ENCODE assay signal across 22 cellular contexts in the genomic region with DNA sequence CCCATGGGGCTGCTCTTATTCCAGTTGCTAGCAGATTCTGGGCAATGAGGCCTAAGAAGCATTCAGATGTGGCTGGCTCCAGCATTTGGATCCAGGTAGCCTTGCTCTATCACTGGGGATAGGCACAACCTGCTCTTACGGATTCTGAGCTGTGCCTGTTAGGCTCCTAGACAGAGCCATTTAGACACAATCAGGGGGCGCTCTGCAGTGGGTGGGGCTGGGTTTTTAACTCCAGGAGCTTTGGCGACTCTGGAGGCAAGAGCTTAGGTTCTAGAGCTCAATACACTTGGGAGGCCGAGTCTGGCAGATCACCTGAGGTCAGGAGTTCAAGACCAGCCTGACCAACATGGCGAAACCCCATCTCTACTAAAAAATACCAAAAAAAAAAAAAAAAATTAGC. TPM values are rescaled to one million over a fixed set of nuclear protein-coding genes. Genes with fewer than 3 reads are reported as not detected.
A peak's percentile ranks its signal among the peaks of the same experiment; 100 is the strongest.
DNase-seq lines count a peak whose midpoint lies in the region; ATAC-seq, FAIRE-seq and TF ChIP-seq lines count a peak whose summit lies in the region.
"Had no signal": no experiment of that assay in that cellular context is flagged by ENCODE, and none has a peak within 500 bp of the region (broad histone marks: within the 10 kb centered on the region; RNA-seq: fewer than 3 reads in every experiment).

No MANE protein-coding gene starts in this region.

- H3K79me2 ChIP-seq in DND-41 (ENCODE audit: insufficient read depth, low read length) (no peaks in the 10 kb centered on the region), HCT116 (ENCODE audit: insufficient read depth, low read length) (no peaks in the 10 kb centered on the region), K562 (ENCODE audit: control insufficient read depth, insufficient read depth, low read length) (no peaks in the 10 kb centered on the region), neural cell (replicated peaks; ENCODE audit: insufficient read depth, low read length) (peaks cover 22% of the 10 kb centered on the region)

- TF ChIP-seq RAD21 in HCT116 (IDR thresholded peaks at IDR 0.05; ENCODE audit: low read depth) (peak; percentile 43), K562 (CRISPR knock-in tag; conservative IDR thresholded peaks at IDR 0.05 in 1 of 2, IDR thresholded peaks at IDR 0.05 in 1 of 2) (peak in 1 of 2 experiments; percentile 21; a peak in 1 of 4 replicates), neural cell (conservative IDR thresholded peaks at IDR 0.05) (no peak)

- H3K27ac ChIP-seq in DND-41 (ENCODE audit: low read length), result no peak overlapping the region
- H3K27ac ChIP-seq in HCT116 (ENCODE audit: low read depth, low read length), result no peak overlapping the region
- H3K27ac ChIP-seq in K562 (ENCODE audit: extremely low read depth, low read depth, low read length), result no peak overlapping the region
- H3K27ac ChIP-seq in neural cell (ENCODE audit: low read length), result peak overlapping the region; percentile 83
- no peak overlapping the region for H3K27ac ChIP-seq in right lobe of liver
- H3K27ac ChIP-seq: sigmoid colon, SJSA1 had no signal

- DNase-seq in DND-41 (no peak), HCT116 (ENCODE audit: low read depth, low spot score) (peak; percentile 24), K562 (ENCODE audit: extremely low read depth in 1 of 4, low spot score in 3 of 4) (peak in 2 of 4 experiments; percentile 25 to 26), kidney tubule cell (ENCODE audit: low spot score) (no peak), right lobe of liver (no peak), SIG-M5 treated with dmso at 0.1 percent for 504 hours (lab: John Stamatoyannopoulos, UW; ENCODE audit: unreplicated experiment) (no peak), cerebellum (ENCODE audit: low spot score) (no peak)
- DNase-seq: activated T-cell treated with anti-CD3 and anti-CD28 coated beads, Interleukin-2, amount 50 U/mL, for 48 hours; BE2C; effector memory CD4-positive, alpha-beta T cell; left colon; NCI-H1092 treated with DMSO at 0.1 percent for 48 hours; NCI-H2227 treated with DMSO at 0.1 percent for 48 hours; occipital lobe; sigmoid colon; stimulated activated CD4-positive, alpha-beta T cell treated with anti-CD3 and anti-CD28 coated beads, Interleukin-2, amount 100 ng/mL, for 48 hours had no signal

- H3K36me3 ChIP-seq in DND-41 (ENCODE audit: insufficient read depth, low read length), result no peaks in the 10 kb centered on the region
- H3K36me3 ChIP-seq in HCT116 (ENCODE audit: control insufficient read depth in 1 of 2, insufficient read depth in 2 of 2, low read length in 2 of 2), result no peaks in the 10 kb centered on the region
- H3K36me3 ChIP-seq in K562 (ENCODE audit: control insufficient read depth, insufficient read depth, low read length), result no peaks in the 10 kb centered on the region
- H3K36me3 ChIP-seq in neural cell (ENCODE audit: insufficient read depth, low read length), result no peaks in the 10 kb centered on the region
- no peaks in the 10 kb centered on the region for H3K36me3 ChIP-seq in right lobe of liver
- H3K36me3 ChIP-seq: BE2C, sigmoid colon, SJSA1 had no signal

- H4K20me1 ChIP-seq in DND-41 (ENCODE audit: insufficient read depth, low read length), result no peaks in the 10 kb centered on the region
- no peaks in the 10 kb centered on the region for H4K20me1 ChIP-seq in HCT116 (ENCODE audit: insufficient read depth)
- peaks cover 4% of the 10 kb centered on the region; the same call in 1 of the 2 replicates for H4K20me1 ChIP-seq in K562 (replicated peaks; ENCODE audit: control insufficient read depth, insufficient read depth, low read length)
- no peaks in the 10 kb centered on the region for H4K20me1 ChIP-seq in neural cell (ENCODE audit: insufficient read depth)

- H3K4me1 ChIP-seq in DND-41 (ENCODE audit: insufficient read depth, low read length), result no peaks in the 10 kb centered on the region
- H3K4me1 ChIP-seq in HCT116 (ENCODE audit: control insufficient read depth in 1 of 2, insufficient read depth in 2 of 2, low read length in 2 of 2), result peaks cover 3 to 6% of the 10 kb centered on the region in 2 experiments; a peak in 3 of 4 replicates
- H3K4me1 ChIP-seq in K562 (replicated peaks in 1 of 2; ENCODE audit: control insufficient read depth in 2 of 2, insufficient read depth in 2 of 2, low read length in 2 of 2), result peaks cover 4 to 12% of the 10 kb centered on the region in 2 experiments; a peak in 3 of 5 replicates
- H3K4me1 ChIP-seq in right lobe of liver, result peaks cover 0 to 13% (median 6%) of the 10 kb centered on the region in 4 donors
- H3K4me1 ChIP-seq: sigmoid colon, SJSA1 had no signal

- in situ Hi-C loops in K562 (cut with MboI), result loop anchor here (5.0 kb wide), 1 partner anchor 211 kb away; no protein-coding TSS in a partner anchor

- no peak for FAIRE-seq in K562 (lab: Jason Lieb, UNC)
- FAIRE-seq: TTC549 had no signal

- TF ChIP-seq CTCF in DND-41 (IDR thresholded peaks at IDR 0.05; ENCODE audit: borderline replicate concordance, extremely low read depth, low read length, poor library complexity, severe bottlenecking) (peak; percentile 4), HCT116 (IDR thresholded peaks at IDR 0.05 in 2 of 3, conservative IDR thresholded peaks at IDR 0.05 in 1 of 3; ENCODE audit: borderline replicate concordance in 1 of 3, insufficient read depth in 1 of 3, low read depth in 2 of 3, low read length in 2 of 3) (peak; percentile 49 to 70 (median 51); a peak in 5 of 6 replicates), K562 (IDR thresholded peaks at IDR 0.05 in 2 of 3, conservative IDR thresholded peaks at IDR 0.05 in 1 of 3; ENCODE audit: insufficient read depth in 2 of 3, low read depth in 1 of 3, low read length in 3 of 3) (peak in 2 of 3 experiments; percentile 29 to 36; a peak in 3 of 6 replicates), neural cell (IDR thresholded peaks at IDR 0.05; ENCODE audit: poor library complexity, severe bottlenecking) (no peak), right lobe of liver (IDR thresholded peaks at IDR 0.05) (no peak)

- H3K9ac ChIP-seq in DND-41 (ENCODE audit: low read depth, low read length), result no peak overlapping the region
- no peak overlapping the region for H3K9ac ChIP-seq in HCT116 (ENCODE audit: low read length)
- no peak overlapping the region for H3K9ac ChIP-seq in K562 (ENCODE audit: insufficient read depth in 1 of 2, low read depth in 2 of 2, low read length in 2 of 2)
- H3K9ac ChIP-seq in neural cell (ENCODE audit: low read length), result peak overlapping the region; percentile 68

- CTCF ChIA-PET in HCT116 (lab: Charles Lee), result interaction anchor here (0.6 to 1.9 kb wide), 17 partner anchors 8 to 323 kb away, joined by 3 to 8 read pairs (median 4); no protein-coding TSS in a partner anchor
- CTCF ChIA-PET in K562 (lab: Yijun Ruan, JAX; ENCODE audit: low intra/inter-chr PET ratio), result interaction anchor here (0.6 kb wide), 1 partner anchor 9 kb away, joined by 4 read pairs; no protein-coding TSS in a partner anchor

- no peak for ATAC-seq in DND-41 (ENCODE audit: insufficient read depth, low read depth)
- peak; percentile 61 for ATAC-seq in HCT116
- peak; percentile 31; the same call in 1 of the 3 replicates for ATAC-seq in K562
- ATAC-seq in right lobe of liver, result no peak
- ATAC-seq: activated naive CD4-positive, alpha-beta T cell treated with anti-CD3 and anti-CD28 coated beads, Interleukin-2, amount 50 U/mL, for 72 hours; left colon; mucosa of descending colon had no signal

- no peaks in the 10 kb centered on the region for H3K9me1 ChIP-seq in K562 (ENCODE audit: control insufficient read depth, insufficient read depth, low read length)

- TF ChIP-seq EP300 in K562 (IDR thresholded peaks at IDR 0.05; ENCODE audit: low read length) (no peak), neural cell (conservative IDR thresholded peaks at IDR 0.05; ENCODE audit: poor library complexity, severe bottlenecking) (no peak)

- no peak overlapping the region for H3K4me3 ChIP-seq in DND-41 (ENCODE audit: low read depth in 1 of 2, low read length in 2 of 2)
- H3K4me3 ChIP-seq in HCT116 (replicated peaks in 1 of 2; ENCODE audit: low read depth in 1 of 2, low read length in 2 of 2), result no peak overlapping the region
- H3K4me3 ChIP-seq in K562, result no peak overlapping the region
- peak overlapping the region; percentile 63 for H3K4me3 ChIP-seq in neural cell (ENCODE audit: low read length)
- no peak overlapping the region for H3K4me3 ChIP-seq in right lobe of liver
- H3K4me3 ChIP-seq: mucosa of descending colon, sigmoid colon, SJSA1 had no signal

- H3K9me3 ChIP-seq in DND-41 (ENCODE audit: insufficient read depth, low read length, severe bottlenecking), result no peaks in the 10 kb centered on the region
- H3K9me3 ChIP-seq in HCT116 (ENCODE audit: control insufficient read depth in 1 of 2, insufficient read depth in 1 of 2, low read depth in 1 of 2, low read length in 2 of 2), result no peaks in the 10 kb centered on the region
- H3K9me3 ChIP-seq in K562 (replicated peaks; ENCODE audit: control insufficient read depth, insufficient read depth, low read depth, low read length), result no peaks in the 10 kb centered on the region
- no peaks in the 10 kb centered on the region for H3K9me3 ChIP-seq in neural cell (ENCODE audit: low read length)
- H3K9me3 ChIP-seq in right lobe of liver, result no peaks in the 10 kb centered on the region
- H3K9me3 ChIP-seq: BE2C, mucosa of descending colon, sigmoid colon, SJSA1 had no signal

- H3K27me3 ChIP-seq in DND-41 (ENCODE audit: insufficient read depth, low read length, poor library complexity) (no peaks in the 10 kb centered on the region), HCT116 (ENCODE audit: insufficient read depth, low read length) (no peaks in the 10 kb centered on the region), K562 (ENCODE audit: control insufficient read depth in 2 of 2, insufficient read depth in 2 of 2, low read length in 2 of 2) (peaks cover 0 to 26% of the 10 kb centered on the region in 2 experiments; a peak in 3 of 5 replicates), neural cell (ENCODE audit: insufficient read depth, low read depth, low read length) (no peaks in the 10 kb centered on the region), right lobe of liver (no peaks in the 10 kb centered on the region)
- H3K27me3 ChIP-seq: BE2C had no signal

- intact Hi-C loops in HCT116 (cut with micrococcal nuclease), result no loop called here
- intact Hi-C loops in K562 (cut with micrococcal nuclease), result no loop called here
- intact Hi-C loops in right lobe of liver (cut with DNase I), result no loop called here

- RAD21 ChIA-PET in HCT116 (lab: Charles Lee; ENCODE audit: low non-redundant PET in 1 of 2, low total read pairs in 2 of 2, uncharacterized antibody in 2 of 2, unreplicated experiment in 2 of 2), result interaction anchor here in 1 of 2 experiments (0.7 to 0.9 kb wide), 2 partner anchors 40 to 168 kb away, joined by 3 read pairs; no protein-coding TSS in a partner anchor

- POLR2A ChIA-PET in HCT116 (lab: Charles Lee), result interaction anchor here (0.7 kb wide), 2 partner anchors 53 to 107 kb away, joined by 3 to 4 read pairs; no protein-coding TSS in a partner anchor
- POLR2A ChIA-PET in K562 (lab: Yijun Ruan, JAX), result interaction anchor here (0.8 kb wide), 1 partner anchor 23 kb away, joined by 3 read pairs; no protein-coding TSS in a partner anchor

- BruUV-seq in HCT116 (replicated peaks; lab: Mats Ljungman, UMichigan) (no TSS peak), K562 (replicated peaks; lab: Mats Ljungman, UMichigan) (no TSS peak)

- H3F3A ChIP-seq in neural cell (ENCODE audit: insufficient read depth, low read length, poor library complexity, severe bottlenecking), result no peaks in the 10 kb centered on the region

- H3K4me2 ChIP-seq in DND-41 (ENCODE audit: insufficient read depth, low read length), result no peak overlapping the region
- no peak overlapping the region for H3K4me2 ChIP-seq in HCT116 (ENCODE audit: low read length)
- no peak overlapping the region for H3K4me2 ChIP-seq in K562 (ENCODE audit: insufficient read depth, low read length)
- no peak overlapping the region for H3K4me2 ChIP-seq in neural cell (ENCODE audit: low read length)

- H3K9me2 ChIP-seq in HCT116 (ENCODE audit: insufficient read depth) (no peaks in the 10 kb centered on the region), neural cell (ENCODE audit: insufficient read depth, low read length) (no peaks in the 10 kb centered on the region)

- TF ChIP-seq POLR2A in HCT116 (IDR thresholded peaks at IDR 0.05; ENCODE audit: borderline replicate concordance, extremely low read depth, insufficient read depth, insufficient read length) (no peak), K562 (conservative IDR thresholded peaks at IDR 0.05) (no peak), right lobe of liver (IDR thresholded peaks at IDR 0.05) (no peak)

- no peak overlapping the region for H2AFZ ChIP-seq in DND-41 (ENCODE audit: low read depth, low read length)
- H2AFZ ChIP-seq in HCT116 (ENCODE audit: low read depth, low read length, poor library complexity, severe bottlenecking), result no peak overlapping the region
- no peak overlapping the region for H2AFZ ChIP-seq in K562 (ENCODE audit: low read depth, low read length)
- H2AFZ ChIP-seq in neural cell (ENCODE audit: low read depth, low read length), result no peak overlapping the region

- WGBS in K562 (ENCODE audit: insufficient coverage, low coverage, missing lambda C conversion rate), result 7% methylated on average over 4 of the region's 5 CpGs
- no CpG with 5 or more reads among the region's 5 CpGs for WGBS in right lobe of liver (ENCODE audit: insufficient coverage, low coverage, low lambda C conversion rate, missing lambda C conversion rate)

RNA-seq across cellular contexts. Expression of a gene that starts 32.0 kb away (rescaled TPM):
- total RNA-seq in HCT116 (2021; ENCODE audit: unreplicated experiment) (0.12 TPM), K562 (2014; rRNA removed) (not detected in 2 replicates), K562 (2014; rRNA removed; fragmentation: Illumina TruSeq; extraction: Trizol) (not detected in 2 replicates), K562 (2015; rRNA removed; fragmentation: Illumina TruSeq; extraction: Trizol) (not detected in 2 replicates), K562 (2021) (not detected in 2 replicates), right lobe of liver (not detected), cerebellum (16.8 TPM)
- polyA plus RNA-seq in HCT116 (2012), result 0.25 and 0.51 TPM in 2 replicates
- 0.19 TPM in 1 of 2 replicates, not detected in the other for total RNA-seq in K562 (2011; cell fraction: chromatin; rRNA removed; ENCODE audit: low replicate concordance)
- total RNA-seq in K562 (2011; cell fraction: nucleolus; rRNA removed), result not detected in 2 replicates
- not detected in 2 replicates for total RNA-seq in K562 (2011; cell fraction: nucleoplasm; rRNA removed)
- polyA plus RNA-seq in K562 (2011; rRNA removed) (not detected in 2 replicates), K562 (2014; fragmentation: Illumina TruSeq; extraction: Trizol) (not detected in 2 replicates), K562 (2014; fragmentation: Nextera tagmentation; extraction: Ambion mirVana) (under 1 TPM in 1 of 2 experiments, not detected in 1; 0.08 TPM), K562 (2014; rRNA removed) (0.05 TPM in 1 of 2 replicates, not detected in the other), neural cell (8.9 and 12.5 TPM in 2 replicates)
- not detected in 2 replicates for polyA plus RNA-seq in K562 (2011; cell fraction: cytosol; rRNA removed)
- polyA plus RNA-seq in K562 (2011; cell fraction: nucleus; rRNA removed), result not detected in 2 replicates
- 0.12 and 0.17 TPM in 2 replicates for polyA plus RNA-seq in K562 (2012)
- polyA minus RNA-seq in K562 (2011; rRNA and poly(A)+ RNA removed), result not detected in 2 replicates
- polyA minus RNA-seq in K562 (2011; cell fraction: cytosol; rRNA and poly(A)+ RNA removed), result not detected in 2 replicates
- polyA minus RNA-seq in K562 (2011; cell fraction: nucleus; rRNA and poly(A)+ RNA removed), result not detected in 2 replicates
- 20.7 and 24.7 TPM in 2 replicates for polyA minus RNA-seq in neural cell
- total RNA-seq: activated naive CD4-positive, alpha-beta T cell treated with anti-CD3 and anti-CD28 coated beads, Interleukin-2, amount 50 U/mL, for 72 hours; SJSA1 had no signal

RNA-seq across cellular contexts. Expression of a gene that starts 47.2 kb away (rescaled TPM):
- total RNA-seq in HCT116 (2021; ENCODE audit: unreplicated experiment), result not detected
- polyA plus RNA-seq in HCT116 (2012), result not detected in 2 replicates
- not detected in 2 replicates for total RNA-seq in K562 (2011; cell fraction: chromatin; rRNA removed; ENCODE audit: low replicate concordance)
- not detected in 2 replicates for total RNA-seq in K562 (2011; cell fraction: nucleolus; rRNA removed)
- total RNA-seq in K562 (2011; cell fraction: nucleoplasm; rRNA removed), result not detected in 2 replicates
- total RNA-seq in K562 (2014; rRNA removed), result not detected in 2 replicates
- total RNA-seq in K562 (2014; rRNA removed; fragmentation: Illumina TruSeq; extraction: Trizol), result not detected in 2 replicates
- not detected in 2 replicates for total RNA-seq in K562 (2015; rRNA removed; fragmentation: Illumina TruSeq; extraction: Trizol)
- not detected in 2 replicates for total RNA-seq in K562 (2021)
- polyA plus RNA-seq in K562 (2011; rRNA removed), result not detected in 2 replicates
- polyA plus RNA-seq in K562 (2011; cell fraction: cytosol; rRNA removed), result not detected in 2 replicates
- polyA plus RNA-seq in K562 (2011; cell fraction: nucleus; rRNA removed), result not detected in 2 replicates
- polyA plus RNA-seq in K562 (2012), result not detected in 2 replicates
- polyA plus RNA-seq in K562 (2014; fragmentation: Illumina TruSeq; extraction: Trizol), result not detected in 2 replicates
- not detected for polyA plus RNA-seq in K562 (2014; fragmentation: Nextera tagmentation; extraction: Ambion mirVana)
- not detected in 2 replicates for polyA plus RNA-seq in K562 (2014; rRNA removed)
- polyA minus RNA-seq in K562 (2011; rRNA and poly(A)+ RNA removed), result not detected in 2 replicates
- not detected in 2 replicates for polyA minus RNA-seq in K562 (2011; cell fraction: cytosol; rRNA and poly(A)+ RNA removed)
- not detected in 2 replicates for polyA minus RNA-seq in K562 (2011; cell fraction: nucleus; rRNA and poly(A)+ RNA removed)
- polyA plus RNA-seq in neural cell, result not detected in 2 replicates
- polyA minus RNA-seq in neural cell, result not detected in 2 replicates
- total RNA-seq in right lobe of liver, result not detected
- not detected for total RNA-seq in cerebellum
- total RNA-seq: activated naive CD4-positive, alpha-beta T cell treated with anti-CD3 and anti-CD28 coated beads, Interleukin-2, amount 50 U/mL, for 72 hours; cardiac septum; left colon; mucosa of descending colon; occipital lobe; sigmoid colon; SJSA1 had no signal
- polyA plus RNA-seq: sigmoid colon had no signal

Comparison
In these comparisons a context has a peak if more than half of its experiments do, and no peak if none do; other contexts are left out.
1. ATAC-seq: peak in HCT116 (single experiment) and K562 (single experiment); none in DND-41 (single experiment) and right lobe of liver (0 of 4).
2. CTCF ChIP-seq: peak in DND-41 (single experiment), HCT116 (3 of 3) and K562 (2 of 3); none in neural cell (single experiment) and right lobe of liver (0 of 4).
3. RNA of a gene that starts 32.0 kb away (total RNA-seq): 16.8 TPM in cerebellum (single experiment); 0.12 TPM in HCT116 (single experiment), 0.19 TPM in K562 and not detected in right lobe of liver; every median in the first group is over 10 times any median in the second.